ENCODE assay signal across 14 cellular contexts in the genomic region with DNA sequence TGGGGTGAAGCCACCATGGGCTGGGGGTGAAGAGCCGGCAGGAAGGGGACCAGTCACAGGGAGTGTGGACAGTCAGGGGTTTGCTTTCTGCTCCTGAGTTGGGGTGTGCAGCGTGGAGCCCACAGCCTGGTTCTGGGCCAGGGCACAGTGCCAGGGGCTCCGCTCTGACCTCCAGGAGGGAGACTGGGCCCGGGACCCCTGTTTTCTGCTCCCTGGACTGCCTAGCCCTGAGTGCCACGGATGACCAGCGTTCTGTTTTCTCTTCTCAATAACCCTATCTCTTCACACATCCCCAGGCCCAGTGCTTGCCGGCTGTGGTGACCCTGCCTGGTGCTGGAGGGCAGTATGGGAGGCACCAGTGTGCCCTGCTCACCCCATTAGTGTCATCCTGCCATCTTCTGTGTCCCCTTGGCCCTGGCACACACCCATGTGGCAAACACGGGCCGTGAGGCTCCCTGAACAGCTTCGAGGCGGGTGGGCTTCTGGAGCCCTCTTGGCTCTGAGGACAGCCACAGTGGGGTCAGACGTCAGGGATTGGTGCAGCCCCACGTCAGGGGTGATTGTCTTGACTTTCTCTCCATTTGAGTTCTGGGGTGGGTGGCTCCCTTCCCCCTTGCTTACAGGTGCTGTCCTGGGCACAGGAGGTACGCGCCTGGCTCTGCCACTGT. TPM values are rescaled to one million over a fixed set of nuclear protein-coding genes. Genes with fewer than 3 reads are reported as not detected.
DNase-seq lines count a peak whose midpoint lies in the region; ATAC-seq and TF ChIP-seq lines count a peak whose summit lies in the region.
"Had no signal": no experiment of that assay in that cellular context is flagged by ENCODE, and none has a peak within 500 bp of the region (broad histone marks: within the 10 kb centered on the region; RNA-seq: fewer than 3 reads in every experiment).

No MANE protein-coding gene starts in this region.

- no peaks in the 10 kb centered on the region for H3K79me2 ChIP-seq in GM23338 (replicated peaks; ENCODE audit: insufficient read depth)

- H3K9me3 Mint-ChIP-seq in CD4-positive, CD25-positive, alpha-beta regulatory T cell, result no peaks in the 10 kb centered on the region
- H3K9me3 Mint-ChIP-seq in GM23338, result peaks cover 3% of the 10 kb centered on the region; the same call in 1 of the 3 replicates
- H3K9me3 Mint-ChIP-seq in natural killer cell treated with Interleukin-12 subunit alpha and Interleukin-12 subunit beta and Interleukin-15 and Interleukin-18, amount 100 ng/mL, for 72 hours, result no peaks in the 10 kb centered on the region

- no peaks in the 10 kb centered on the region for H3K27me3 ChIP-seq in CD4-positive, CD25-positive, alpha-beta regulatory T cell (ENCODE audit: control insufficient read depth, insufficient read depth, low read length)
- peaks cover 5% of the 10 kb centered on the region; the same call in 1 of the 2 replicates for H3K27me3 ChIP-seq in GM23338 (ENCODE audit: insufficient read depth)
- H3K27me3 ChIP-seq: breast epithelium had no signal

- H3K27me3 Mint-ChIP-seq in CD4-positive, CD25-positive, alpha-beta regulatory T cell, result peaks cover 15% of the 10 kb centered on the region
- H3K27me3 Mint-ChIP-seq in GM23338 (ENCODE audit: insufficient read depth, low read depth, poor library complexity), result peaks cover 24% of the 10 kb centered on the region
- H3K27me3 Mint-ChIP-seq in natural killer cell treated with Interleukin-12 subunit alpha and Interleukin-12 subunit beta and Interleukin-15 and Interleukin-18, amount 100 ng/mL, for 72 hours, result no peaks in the 10 kb centered on the region

- DNase-seq in CD4-positive, CD25-positive, alpha-beta regulatory T cell, result no peak
- DNase-seq in GM23338 (ENCODE audit: low spot score) (no peak), dedifferentiated amniotic fluid mesenchymal stem cell (ENCODE audit: extremely low spot score) (peak; percentile 4), GM13976 (ENCODE audit: low spot score) (no peak), DMS79 (lab: John Stamatoyannopoulos, UW) (no peak)
- peak; percentile 45 for DNase-seq in natural killer cell treated with Interleukin-12 subunit alpha and Interleukin-12 subunit beta and Interleukin-15 and Interleukin-18, amount 100 ng/mL, for 72 hours (ENCODE audit: low spot score)
- DNase-seq in activated effector memory CD4-positive, alpha-beta T cell treated with anti-CD3 and anti-CD28 coated beads, Interleukin-2, amount 50 U/mL, for 16 hours, result no peak
- DNase-seq: DMS153, KBM-7, NCI-H146, SIG-M5, small intestine had no signal

- no peak overlapping the region for H3K27ac ChIP-seq in CD4-positive, CD25-positive, alpha-beta regulatory T cell (ENCODE audit: insufficient read depth, low read length, poor library complexity, severe bottlenecking)
- peak overlapping the region; percentile 72; the same call in 1 of the 2 replicates for H3K27ac ChIP-seq in GM23338 (ENCODE audit: low read depth)

- H3K9me2 ChIP-seq in GM23338 (ENCODE audit: insufficient read depth), result no peaks in the 10 kb centered on the region

- peaks cover 17% of the 10 kb centered on the region; the same call in 1 of the 2 replicates for H3F3A ChIP-seq in GM23338 (replicated peaks; ENCODE audit: low read depth)

- H3K4me3 ChIP-seq in CD4-positive, CD25-positive, alpha-beta regulatory T cell (ENCODE audit: low read depth, low read length), result no peak overlapping the region
- no peak overlapping the region for H3K4me3 ChIP-seq in GM23338
- H3K4me3 ChIP-seq: thoracic aorta had no signal

- no peak overlapping the region for H3K4me2 ChIP-seq in GM23338

- no peaks in the 10 kb centered on the region for H3K9me3 ChIP-seq in CD4-positive, CD25-positive, alpha-beta regulatory T cell (ENCODE audit: control insufficient read depth in 2 of 2, low read length in 2 of 2)
- H3K9me3 ChIP-seq: breast epithelium, thoracic aorta had no signal

- no peak for ATAC-seq in CD4-positive, CD25-positive, alpha-beta regulatory T cell (ENCODE audit: low read depth in 2 of 2)
- ATAC-seq in GM23338, result no peak
- ATAC-seq in natural killer cell treated with Interleukin-12 subunit alpha and Interleukin-12 subunit beta and Interleukin-15 and Interleukin-18, amount 100 ng/mL, for 72 hours, result no peak

- peak overlapping the region; percentile 71 to 99 (median 79) for H3K27ac Mint-ChIP-seq in CD4-positive, CD25-positive, alpha-beta regulatory T cell
- H3K27ac Mint-ChIP-seq in GM23338, result no peak overlapping the region
- no peak overlapping the region for H3K27ac Mint-ChIP-seq in natural killer cell treated with Interleukin-12 subunit alpha and Interleukin-12 subunit beta and Interleukin-15 and Interleukin-18, amount 100 ng/mL, for 72 hours

- no peaks in the 10 kb centered on the region for H4K20me1 ChIP-seq in GM23338 (replicated peaks; ENCODE audit: insufficient read depth)

- H3K36me3 ChIP-seq in CD4-positive, CD25-positive, alpha-beta regulatory T cell (ENCODE audit: control insufficient read depth, insufficient read depth, low read length), result peaks cover 8% of the 10 kb centered on the region
- H3K36me3 ChIP-seq in GM23338 (ENCODE audit: insufficient read depth), result no peaks in the 10 kb centered on the region; the same call in 1 of the 2 replicates
- H3K36me3 ChIP-seq: breast epithelium had no signal

- H3K4me3 Mint-ChIP-seq in CD4-positive, CD25-positive, alpha-beta regulatory T cell, result peak overlapping the region; percentile 23 to 63 (median 54)
- H3K4me3 Mint-ChIP-seq in GM23338, result peak overlapping the region; percentile 38; the same call in 1 of the 3 replicates
- H3K4me3 Mint-ChIP-seq in natural killer cell treated with Interleukin-12 subunit alpha and Interleukin-12 subunit beta and Interleukin-15 and Interleukin-18, amount 100 ng/mL, for 72 hours, result no peak overlapping the region

- TF ChIP-seq CTCF in GM23338 (conservative IDR thresholded peaks at IDR 0.05; ENCODE audit: low read depth in 2 of 2) (no peak), GM13976 (IDR thresholded peaks at IDR 0.05; ENCODE audit: borderline replicate concordance, control extremely low read depth, extremely low read depth, insufficient read depth, missing control alignments) (no peak)

- H2AFZ ChIP-seq in GM23338, result no peak overlapping the region

- H3K4me1 ChIP-seq in CD4-positive, CD25-positive, alpha-beta regulatory T cell (ENCODE audit: control insufficient read depth, insufficient read depth, low read length, poor library complexity, severe bottlenecking), result peaks cover 17% of the 10 kb centered on the region
- H3K4me1 ChIP-seq in GM23338 (ENCODE audit: insufficient read depth), result peaks cover 5% of the 10 kb centered on the region

- H3K4me1 Mint-ChIP-seq in CD4-positive, CD25-positive, alpha-beta regulatory T cell, result peaks cover 0 to 27% (median 13%) of the 10 kb centered on the region in 4 donors
- H3K4me1 Mint-ChIP-seq in GM23338, result peaks cover 4% of the 10 kb centered on the region; the same call in 2 of the 3 replicates
- peaks cover 17 to 21% of the 10 kb centered on the region in 2 donors for H3K4me1 Mint-ChIP-seq in natural killer cell treated with Interleukin-12 subunit alpha and Interleukin-12 subunit beta and Interleukin-15 and Interleukin-18, amount 100 ng/mL, for 72 hours (ENCODE audit: low read depth in 2 of 2)

- in situ Hi-C loops in GM13976 (cut with MboI; ENCODE audit: low sequenced_read_pairs, unreplicated experiment), result no loop called here

- no peaks in the 10 kb centered on the region for H3K36me3 Mint-ChIP-seq in CD4-positive, CD25-positive, alpha-beta regulatory T cell
- H3K36me3 Mint-ChIP-seq in GM23338 (ENCODE audit: low read depth), result peaks cover 6% of the 10 kb centered on the region; the same call in 2 of the 3 replicates
- no peaks in the 10 kb centered on the region for H3K36me3 Mint-ChIP-seq in natural killer cell treated with Interleukin-12 subunit alpha and Interleukin-12 subunit beta and Interleukin-15 and Interleukin-18, amount 100 ng/mL, for 72 hours

TF ChIP-seq in GM23338, 12 proteins besides CTCF, POLR2A, EP300 and RAD21 (continues in another document):
- no peak for TF ChIP-seq STAT1 (IDR thresholded peaks at IDR 0.05; ENCODE audit: unreplicated experiment)
- TF ChIP-seq JUNB (IDR thresholded peaks at IDR 0.05; ENCODE audit: unreplicated experiment), result no peak

RNA-seq across cellular contexts. Expression of a gene that starts 1.1 kb away (rescaled TPM):
- 0.27 TPM for total RNA-seq in CD4-positive, CD25-positive, alpha-beta regulatory T cell
- polyA plus RNA-seq in CD4-positive, CD25-positive, alpha-beta regulatory T cell, result 1 to 10 TPM; 3.0 to 3.8 (median 3.7) TPM
- 0.31 TPM in 1 of 2 replicates, not detected in the other for total RNA-seq in GM23338 (2014; rRNA removed; shearing (Covaris generic))
- polyA plus RNA-seq in GM23338 (2016; fragmentation: Nextera tagmentation; extraction: Ambion mirVana), result 7.5 and 10.1 TPM in 2 replicates
- total RNA-seq in natural killer cell treated with Interleukin-12 subunit alpha and Interleukin-12 subunit beta and Interleukin-15 and Interleukin-18, amount 100 ng/mL, for 72 hours, result not detected

RNA-seq across cellular contexts. Expression of a gene that starts 7.7 kb away (rescaled TPM):
- total RNA-seq in CD4-positive, CD25-positive, alpha-beta regulatory T cell, result 57.4 TPM
- 10 to 100 TPM; 28.0 to 33.7 (median 30.2) TPM for polyA plus RNA-seq in CD4-positive, CD25-positive, alpha-beta regulatory T cell
- total RNA-seq in GM23338 (2014; rRNA removed; shearing (Covaris generic)), result 24.9 and 25.8 TPM in 2 replicates
- polyA plus RNA-seq in GM23338 (2016; fragmentation: Nextera tagmentation; extraction: Ambion mirVana), result 13.1 and 19.3 TPM in 2 replicates
- total RNA-seq in natural killer cell treated with Interleukin-12 subunit alpha and Interleukin-12 subunit beta and Interleukin-15 and Interleukin-18, amount 100 ng/mL, for 72 hours, result 10 to 100 TPM; 71.3 to 76.8 TPM

RNA-seq across cellular contexts. Expression of a gene that starts 9.9 kb away (rescaled TPM):
- total RNA-seq in CD4-positive, CD25-positive, alpha-beta regulatory T cell, result 239 TPM
- polyA plus RNA-seq in CD4-positive, CD25-positive, alpha-beta regulatory T cell, result 10 to 100 TPM; 18.3 to 19.5 (median 18.7) TPM
- total RNA-seq in GM23338 (2014; rRNA removed; shearing (Covaris generic)), result 62.1 and 68.1 TPM in 2 replicates
- 12.2 and 20.2 TPM in 2 replicates for polyA plus RNA-seq in GM23338 (2016; fragmentation: Nextera tagmentation; extraction: Ambion mirVana)
- 10 to 100 TPM; 34.1 to 63.9 TPM for total RNA-seq in natural killer cell treated with Interleukin-12 subunit alpha and Interleukin-12 subunit beta and Interleukin-15 and Interleukin-18, amount 100 ng/mL, for 72 hours

RNA-seq across cellular contexts. Expression of a gene that starts 16.3 kb away (rescaled TPM):
- 188 TPM for total RNA-seq in CD4-positive, CD25-positive, alpha-beta regulatory T cell
- 10 to 100 TPM; 62.1 to 83.4 (median 68.6) TPM for polyA plus RNA-seq in CD4-positive, CD25-positive, alpha-beta regulatory T cell
- 98.2 and 109 TPM in 2 replicates for total RNA-seq in GM23338 (2014; rRNA removed; shearing (Covaris generic))
- 154 and 162 TPM in 2 replicates for polyA plus RNA-seq in GM23338 (2016; fragmentation: Nextera tagmentation; extraction: Ambion mirVana)
- total RNA-seq in natural killer cell treated with Interleukin-12 subunit alpha and Interleukin-12 subunit beta and Interleukin-15 and Interleukin-18, amount 100 ng/mL, for 72 hours, result 100 to 1,000 TPM; 103 to 146 TPM

RNA-seq across cellular contexts. Expression of a gene that starts 55.2 kb away (rescaled TPM):
- 5.8 TPM for total RNA-seq in CD4-positive, CD25-positive, alpha-beta regulatory T cell
- polyA plus RNA-seq in CD4-positive, CD25-positive, alpha-beta regulatory T cell, result 1 to 10 TPM in 3 of 4 donors, under 1 TPM in 1; 0.84 to 1.6 (median 1.2) TPM
- total RNA-seq in GM23338 (2014; rRNA removed; shearing (Covaris generic)), result 19.3 and 21.0 TPM in 2 replicates
- 5.4 and 6.1 TPM in 2 replicates for polyA plus RNA-seq in GM23338 (2016; fragmentation: Nextera tagmentation; extraction: Ambion mirVana)
- 10 to 100 TPM; 22.0 to 39.9 TPM for total RNA-seq in natural killer cell treated with Interleukin-12 subunit alpha and Interleukin-12 subunit beta and Interleukin-15 and Interleukin-18, amount 100 ng/mL, for 72 hours

Comparison
In these comparisons a context has a peak if more than half of its experiments do, and no peak if none do; other contexts are left out.
1. DNase-seq: peak in dedifferentiated amniotic fluid mesenchymal stem cell (single experiment) and natural killer cell treated with Interleukin-12 subunit alpha and Interleukin-12 subunit beta and Interleukin-15 and Interleukin-18, amount 100 ng/mL, for 72 hours (single experiment); none in CD4-positive, CD25-positive, alpha-beta regulatory T cell (0 of 3), GM23338 (single experiment), activated effector memory CD4-positive, alpha-beta T cell treated with anti-CD3 and anti-CD28 coated beads, Interleukin-2, amount 50 U/mL, for 16 hours (single experiment), GM13976 (single experiment) and DMS79 (single experiment).
2. H3K27ac Mint-ChIP-seq: peak in CD4-positive, CD25-positive, alpha-beta regulatory T cell (3 of 3); none in GM23338 (single experiment) and natural killer cell treated with Interleukin-12 subunit alpha and Interleukin-12 subunit beta and Interleukin-15 and Interleukin-18, amount 100 ng/mL, for 72 hours (0 of 2).